ENCODE assay signal across 19 cellular contexts in the genomic region with DNA sequence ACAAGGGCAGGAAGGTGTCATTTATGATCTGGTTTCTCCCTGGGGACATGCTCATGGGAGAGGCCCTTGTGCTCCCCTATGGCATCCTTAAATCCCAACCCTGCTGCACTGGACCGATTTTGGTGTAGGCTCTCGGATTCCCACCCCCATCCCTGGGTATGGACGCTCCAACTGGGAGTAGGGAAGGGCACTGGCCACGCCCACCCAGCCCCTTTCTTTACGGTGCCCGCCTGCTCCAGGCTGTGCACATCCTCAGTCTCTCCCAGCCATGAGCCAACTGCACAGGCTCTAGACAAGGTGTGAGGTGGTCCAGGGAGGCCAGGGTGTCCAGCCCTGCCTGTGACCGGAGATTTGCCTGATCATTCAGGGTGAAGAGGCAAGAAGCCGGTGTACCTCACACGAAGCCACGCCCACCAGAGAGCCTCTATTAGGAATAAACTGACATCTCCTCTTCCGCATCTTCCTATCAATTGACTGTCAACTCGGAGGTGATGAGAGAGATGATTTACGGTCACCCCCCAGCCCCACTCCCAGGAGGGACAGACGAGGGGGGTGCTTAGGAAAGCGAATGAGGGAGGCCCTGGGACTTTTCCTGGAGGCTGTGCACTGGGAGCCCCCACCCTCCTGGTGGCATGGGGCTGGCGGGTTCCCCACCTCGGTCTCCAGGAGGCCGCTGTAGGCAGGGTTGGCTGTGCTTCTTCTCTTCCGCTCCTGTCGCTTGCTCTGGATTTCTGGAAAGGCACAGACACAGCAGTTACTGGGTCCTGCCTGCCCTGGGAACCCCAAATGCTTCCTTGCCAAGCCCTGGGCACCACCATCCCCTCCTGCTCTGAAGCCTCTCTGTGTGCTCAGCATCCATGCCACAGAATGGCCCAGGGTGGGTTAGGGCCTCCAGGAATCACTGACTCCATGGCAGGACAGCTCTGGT.
DNase-seq lines count a peak whose midpoint lies in the region; ATAC-seq, FAIRE-seq and TF ChIP-seq lines count a peak whose summit lies in the region.
"Had no signal": no experiment of that assay in that cellular context is flagged by ENCODE, and none has a peak within 500 bp of the region (broad histone marks: within the 10 kb centered on the region; RNA-seq: fewer than 3 reads in every experiment).

No MANE protein-coding gene starts in this region.

- 0 out of 2 replicates have a peak, but pooled peaks cover 4% of the 10 kb centered on the region for H4K20me1 ChIP-seq in K562 (replicated peaks; ENCODE audit: control insufficient read depth, insufficient read depth, low read length)

- H4K8ac ChIP-seq in mesenchymal stem cell (ENCODE audit: low read length), result no peak overlapping the region

- H3K4me1 ChIP-seq in HEK293 (ENCODE audit: control insufficient read depth, insufficient read depth, low read length) (no peaks in the 10 kb centered on the region), K562 (replicated peaks in 1 of 2; ENCODE audit: control insufficient read depth in 2 of 2, insufficient read depth in 2 of 2, low read length in 2 of 2) (no peaks in the 10 kb centered on the region; a peak in 1 of 5 replicates), mesenchymal stem cell (ENCODE audit: control insufficient read depth, insufficient read depth, low read depth, low read length) (no peaks in the 10 kb centered on the region), transverse colon (no peaks in the 10 kb centered on the region), gastroesophageal sphincter (no peaks in the 10 kb centered on the region)

- H3K9ac ChIP-seq in K562 (ENCODE audit: insufficient read depth in 1 of 2, low read depth in 2 of 2, low read length in 2 of 2) (no peak overlapping the region), mesenchymal stem cell (ENCODE audit: low read length) (no peak overlapping the region)
- H3K9ac ChIP-seq: BLaER1 treated with 17β-estradiol and CSF1 and Interleukin-3, amounts not matched to agents 10 nM and 100 nM had no signal

- H2BK12ac ChIP-seq in mesenchymal stem cell (ENCODE audit: low read length in 2 of 2), result no peak overlapping the region

- POLR2A ChIA-PET in HEK293 (lab: Yijun Ruan, JAX), result no interaction called here
- POLR2A ChIA-PET in K562 (lab: Yijun Ruan, JAX), result no interaction called here

- no peak overlapping the region for H2BK15ac ChIP-seq in mesenchymal stem cell (ENCODE audit: low read depth, poor library complexity, severe bottlenecking)

- no peak overlapping the region for H2BK5ac ChIP-seq in mesenchymal stem cell (ENCODE audit: low read depth, low read length, poor library complexity, severe bottlenecking)

- no peak overlapping the region for H3K14ac ChIP-seq in mesenchymal stem cell (ENCODE audit: low read length in 2 of 2)

- no peak overlapping the region for H3K27ac ChIP-seq in HEK293 (ENCODE audit: extremely low read depth, low read depth, low read length)
- no peak overlapping the region for H3K27ac ChIP-seq in K562 (ENCODE audit: extremely low read depth, low read depth, low read length)
- H3K27ac ChIP-seq in mesenchymal stem cell (ENCODE audit: low read length, poor library complexity, severe bottlenecking), result no peak overlapping the region
- no peak overlapping the region for H3K27ac ChIP-seq in transverse colon
- H3K27ac ChIP-seq in gastroesophageal sphincter, result no peak overlapping the region
- H3K27ac ChIP-seq: BLaER1 treated with 17β-estradiol and CSF1 and Interleukin-3, amounts not matched to agents 10 nM and 100 nM had no signal

- no peak overlapping the region for H3K23ac ChIP-seq in mesenchymal stem cell (ENCODE audit: low read length in 2 of 2)

- H2AFZ ChIP-seq in K562 (ENCODE audit: low read depth, low read length) (no peak overlapping the region), mesenchymal stem cell (ENCODE audit: low read depth, low read length) (no peak overlapping the region)

- FAIRE-seq in K562 (lab: Jason Lieb, UNC), result no peak
- FAIRE-seq: GM12878, RCC 7860 had no signal

- no peak overlapping the region for H2AK5ac ChIP-seq in mesenchymal stem cell (ENCODE audit: low read length, severe bottlenecking)

- H3K18ac ChIP-seq in mesenchymal stem cell (ENCODE audit: low read depth in 1 of 2, low read length in 2 of 2), result no peak overlapping the region

- no peak overlapping the region for H2BK120ac ChIP-seq in mesenchymal stem cell (ENCODE audit: low read depth, low read length)

- no peak for DNase-seq in K562 (ENCODE audit: extremely low read depth in 1 of 4, low spot score in 3 of 4)
- no peak for DNase-seq in mesenchymal stem cell
- peak; percentile 6 for DNase-seq in transverse colon
- no peak for DNase-seq in midbrain (lab: John Stamatoyannopoulos, UW)
- no peak for DNase-seq in NCI-H1105 treated with DMSO at 0.1 percent for 48 hours (lab: John Stamatoyannopoulos, UW)
- DNase-seq: Calu3; CD8-positive, alpha-beta T cell; NCI-H1092 treated with DMSO at 0.1 percent for 48 hours; NCI-H1694; NCI-H2081 treated with DMSO at 0.1 percent for 48 hours; NCI-H510A; NCI-H748 treated with DMSO at 0.1 percent for 48 hours; NK-92 treated with Interleukin-12 subunit alpha and Interleukin-12 subunit beta, amount 100 ng/mL, for 24 hours had no signal

- no peaks in the 10 kb centered on the region for H3K79me1 ChIP-seq in mesenchymal stem cell (replicated peaks; ENCODE audit: low read length, poor library complexity, severe bottlenecking)

- no peak for TF ChIP-seq EP300 in K562 (IDR thresholded peaks at IDR 0.05; ENCODE audit: low read length)
- TF ChIP-seq EP300 in transverse colon (IDR thresholded peaks at IDR 0.05; ENCODE audit: low read depth), result no peak
- TF ChIP-seq EP300 in gastroesophageal sphincter (IDR thresholded peaks at IDR 0.05), result no peak

- H3K4ac ChIP-seq in mesenchymal stem cell (ENCODE audit: low read depth in 1 of 2, low read length in 2 of 2), result no peak overlapping the region

- H3K4me3 ChIP-seq in HEK293 (ENCODE audit: low read depth, low read length) (no peak overlapping the region), K562 (no peak overlapping the region), mesenchymal stem cell (ENCODE audit: insufficient read depth in 1 of 2, low read depth in 1 of 2, low read length in 2 of 2) (peak overlapping the region in 1 of 2 experiments; percentile 23), transverse colon (no peak overlapping the region), gastroesophageal sphincter (no peak overlapping the region)
- H3K4me3 ChIP-seq: BLaER1 treated with 17β-estradiol and CSF1 and Interleukin-3, amounts not matched to agents 10 nM and 100 nM; GM12878 had no signal

- no peaks in the 10 kb centered on the region for H3K9me3 ChIP-seq in HEK293 (ENCODE audit: control insufficient read depth, insufficient read depth, low read depth, low read length)
- H3K9me3 ChIP-seq in K562 (replicated peaks; ENCODE audit: control insufficient read depth, insufficient read depth, low read depth, low read length), result no peaks in the 10 kb centered on the region
- H3K9me3 ChIP-seq in mesenchymal stem cell (ENCODE audit: control insufficient read depth, low read length), result no peaks in the 10 kb centered on the region
- H3K9me3 ChIP-seq in transverse colon, result no peaks in the 10 kb centered on the region
- no peaks in the 10 kb centered on the region for H3K9me3 ChIP-seq in gastroesophageal sphincter
- H3K9me3 ChIP-seq: BLaER1 treated with 17β-estradiol and CSF1 and Interleukin-3, amounts not matched to agents 10 nM and 100 nM had no signal

- in situ Hi-C loops in K562 (cut with MboI) (no loop called here), transverse colon (cut with MboI; ENCODE audit: low pct_ligation_motif_present in 1 of 4, low pct_unique_long_range_greater_than_20kb in 1 of 4, low sequenced_read_pairs in 3 of 4) (no loop called here)

- ATAC-seq in K562 (no peak), gastroesophageal sphincter (no peak)
- ATAC-seq: CD8-positive, alpha-beta T cell; GM12878; Right ventricle myocardium inferior had no signal

- CTCF ChIA-PET in HEK293 (lab: Yijun Ruan, JAX), result no interaction called here
- CTCF ChIA-PET in K562 (lab: Yijun Ruan, JAX; ENCODE audit: low intra/inter-chr PET ratio), result no interaction called here

- H3K79me2 ChIP-seq in K562 (ENCODE audit: control insufficient read depth, insufficient read depth, low read length), result no peaks in the 10 kb centered on the region

- BruUV-seq in K562 (replicated peaks; lab: Mats Ljungman, UMichigan), result no TSS peak

- H3K27me3 ChIP-seq in K562 (ENCODE audit: control insufficient read depth in 2 of 2, insufficient read depth in 2 of 2, low read length in 2 of 2) (peaks cover 2 to 18% of the 10 kb centered on the region in 2 experiments; a peak in 2 of 5 replicates), mesenchymal stem cell (ENCODE audit: control insufficient read depth in 1 of 2, insufficient read depth in 1 of 2, low read length in 2 of 2) (peaks cover 16 to 20% of the 10 kb centered on the region in 2 experiments), transverse colon (no peaks in the 10 kb centered on the region), gastroesophageal sphincter (no peaks in the 10 kb centered on the region)
- H3K27me3 ChIP-seq: BLaER1 treated with 17β-estradiol and CSF1 and Interleukin-3, amounts not matched to agents 10 nM and 100 nM had no signal

- peak overlapping the region; percentile 5 for H4K91ac ChIP-seq in mesenchymal stem cell (ENCODE audit: low read length)

- no peak for TF ChIP-seq POLR2A in K562 (conservative IDR thresholded peaks at IDR 0.05)
- TF ChIP-seq POLR2A in transverse colon (IDR thresholded peaks at IDR 0.05), result no peak
- TF ChIP-seq POLR2A in gastroesophageal sphincter (IDR thresholded peaks at IDR 0.05), result no peak

- TF ChIP-seq RAD21 in K562 (CRISPR knock-in tag; conservative IDR thresholded peaks at IDR 0.05 in 1 of 2, IDR thresholded peaks at IDR 0.05 in 1 of 2), result no peak

- intact Hi-C loops in K562 (cut with micrococcal nuclease) (no loop called here), transverse colon (cut with DNase I; ENCODE audit: low total_unique reads) (no loop called here)

- H3K4me2 ChIP-seq in K562 (ENCODE audit: insufficient read depth, low read length), result no peak overlapping the region
- no peak overlapping the region for H3K4me2 ChIP-seq in mesenchymal stem cell (ENCODE audit: low read length, poor library complexity, severe bottlenecking)
- H3K4me2 ChIP-seq: BLaER1 treated with 17β-estradiol and CSF1 and Interleukin-3, amounts not matched to agents 10 nM and 100 nM had no signal

- TF ChIP-seq CTCF in HEK293 (tag by site-specific recombination; IDR thresholded peaks at IDR 0.05), result no peak
- no peak for TF ChIP-seq CTCF in K562 (IDR thresholded peaks at IDR 0.05 in 2 of 3, conservative IDR thresholded peaks at IDR 0.05 in 1 of 3; ENCODE audit: insufficient read depth in 2 of 3, low read depth in 1 of 3, low read length in 3 of 3)
- no peak for TF ChIP-seq CTCF in transverse colon (IDR thresholded peaks at IDR 0.05)
- no peak for TF ChIP-seq CTCF in gastroesophageal sphincter (IDR thresholded peaks at IDR 0.05)

- H3K36me3 ChIP-seq in HEK293 (ENCODE audit: control insufficient read depth in 2 of 2, insufficient read depth in 1 of 2, low read length in 2 of 2) (no peaks in the 10 kb centered on the region), K562 (ENCODE audit: control insufficient read depth, insufficient read depth, low read length) (no peaks in the 10 kb centered on the region), mesenchymal stem cell (ENCODE audit: control insufficient read depth in 1 of 2, insufficient read depth in 2 of 2, low read depth in 1 of 2, low read length in 2 of 2) (no peaks in the 10 kb centered on the region), transverse colon (no peaks in the 10 kb centered on the region), gastroesophageal sphincter (no peaks in the 10 kb centered on the region)
- H3K36me3 ChIP-seq: BLaER1 treated with 17β-estradiol and CSF1 and Interleukin-3, amounts not matched to agents 10 nM and 100 nM had no signal

- WGBS in K562 (ENCODE audit: insufficient coverage, low coverage, missing lambda C conversion rate), result under 1% methylated on average over 12 of the region's 20 CpGs
- WGBS in mesenchymal stem cell, result 84% methylated on average over 20 of the region's 20 CpGs
- WGBS in transverse colon (ENCODE audit: low coverage in 1 of 2), 2 donors, result 79% methylated on average over 20 of the region's 20 CpGs; no CpG with 5 or more reads in 1 of the 2 donors
- 75% methylated on average over 4 of the region's 20 CpGs; no CpG with 5 or more reads in 1 of the 2 donors for WGBS in gastroesophageal sphincter (ENCODE audit: low coverage in 1 of 2), 2 donors

- no peaks in the 10 kb centered on the region for H3K9me1 ChIP-seq in K562 (ENCODE audit: control insufficient read depth, insufficient read depth, low read length)
